ENCODE assay signal across 24 cellular contexts in genomic region chr2:96797066-96797625, GRCh38.
"Had no signal": no experiment of that assay in that cellular context is flagged by ENCODE, and none has a peak within 500 bp of the region (broad histone marks: within the 10 kb centered on the region; RNA-seq: fewer than 3 reads in every experiment).

No MANE protein-coding gene starts in this region.

- H3K9me3 Mint-ChIP-seq: dendritic cell treated with granulocyte-macrophage colony-stimulating factor and Interleukin-4, amounts not matched to agents 40 ng/mL and 50 ng/mL, for 4 days; memory B cell; natural killer cell; stimulated activated naive B cell treated with anti-CD40 and anti-IgM and Interleukin-4, amounts not matched to agents 10 μg/mL and 1 μg/mL and 100 μg/mL, for 72 hours; stimulated activated naive CD8-positive, alpha-beta T cell treated with anti-CD3 and anti-CD28 coated beads, Interleukin-15, Interleukin-2, amounts not matched to agents 100 ng/mL and 50 ng/mL, for 24 hours had no signal

- H3K27ac Mint-ChIP-seq: dendritic cell treated with granulocyte-macrophage colony-stimulating factor and Interleukin-4, amounts not matched to agents 40 ng/mL and 50 ng/mL, for 4 days; memory B cell; natural killer cell; stimulated activated naive B cell treated with anti-CD40 and anti-IgM and Interleukin-4, amounts not matched to agents 10 μg/mL and 1 μg/mL and 100 μg/mL, for 72 hours; stimulated activated naive CD8-positive, alpha-beta T cell treated with anti-CD3 and anti-CD28 coated beads, Interleukin-15, Interleukin-2, amounts not matched to agents 100 ng/mL and 50 ng/mL, for 24 hours had no signal

- H3K4me3 ChIP-seq: esophagus muscularis mucosa, gastroesophageal sphincter, heart left ventricle, hepatocyte, lung, prostate gland, right atrium auricular region, thoracic aorta, tibial nerve, upper lobe of right lung, uterus had no signal

- H3K4me1 ChIP-seq: foreskin keratinocyte, prostate gland, upper lobe of right lung, uterus had no signal

- H3K4me3 Mint-ChIP-seq: dendritic cell treated with granulocyte-macrophage colony-stimulating factor and Interleukin-4, amounts not matched to agents 40 ng/mL and 50 ng/mL, for 4 days; memory B cell; natural killer cell; stimulated activated naive B cell treated with anti-CD40 and anti-IgM and Interleukin-4, amounts not matched to agents 10 μg/mL and 1 μg/mL and 100 μg/mL, for 72 hours; stimulated activated naive CD8-positive, alpha-beta T cell treated with anti-CD3 and anti-CD28 coated beads, Interleukin-15, Interleukin-2, amounts not matched to agents 100 ng/mL and 50 ng/mL, for 24 hours had no signal

- H3K36me3 Mint-ChIP-seq: natural killer cell had no signal

- H3K27ac ChIP-seq: esophagus muscularis mucosa, foreskin keratinocyte, gastroesophageal sphincter, heart left ventricle, hepatocyte, prostate gland, right atrium auricular region, thoracic aorta, tibial nerve, upper lobe of right lung, uterus had no signal

- H3K27me3 ChIP-seq: esophagus muscularis mucosa, foreskin keratinocyte, gastroesophageal sphincter, heart left ventricle, hepatocyte, right atrium auricular region, tibial nerve, upper lobe of right lung, uterus had no signal

- FAIRE-seq: endothelial cell of umbilical vein had no signal

- H3K27me3 Mint-ChIP-seq: dendritic cell treated with granulocyte-macrophage colony-stimulating factor and Interleukin-4, amounts not matched to agents 40 ng/mL and 50 ng/mL, for 4 days; memory B cell; stimulated activated naive B cell treated with anti-CD40 and anti-IgM and Interleukin-4, amounts not matched to agents 10 μg/mL and 1 μg/mL and 100 μg/mL, for 72 hours; stimulated activated naive CD8-positive, alpha-beta T cell treated with anti-CD3 and anti-CD28 coated beads, Interleukin-15, Interleukin-2, amounts not matched to agents 100 ng/mL and 50 ng/mL, for 24 hours had no signal

- H3K4me2 ChIP-seq: hepatocyte had no signal

- H3K9me3 ChIP-seq: esophagus muscularis mucosa, gastroesophageal sphincter, heart left ventricle, prostate gland, right atrium auricular region, thoracic aorta, tibial nerve, upper lobe of right lung, uterus had no signal

- H3K36me3 ChIP-seq: prostate gland, uterus had no signal

- H2AFZ ChIP-seq: hepatocyte had no signal

- DNase-seq: cerebellar nuclear complex; effector memory CD4-positive, alpha-beta T cell; foreskin keratinocyte; heart left ventricle; left colon; left ventricle myocardium superior; natural killer cell; nucleus accumbens; stimulated activated CD4-positive, alpha-beta T cell treated with anti-CD3 and anti-CD28 coated beads, Interleukin-4, amount 100 ng/mL, for 4 hours; stimulated activated naive B cell treated with anti-CD40 and anti-IgM and Interleukin-4, amounts not matched to agents 10 μg/mL and 1 μg/mL and 100 μg/mL, for 72 hours; upper lobe of right lung; uterus had no signal
